ENCODE assay signal across 8 cellular contexts in the genomic region with DNA sequence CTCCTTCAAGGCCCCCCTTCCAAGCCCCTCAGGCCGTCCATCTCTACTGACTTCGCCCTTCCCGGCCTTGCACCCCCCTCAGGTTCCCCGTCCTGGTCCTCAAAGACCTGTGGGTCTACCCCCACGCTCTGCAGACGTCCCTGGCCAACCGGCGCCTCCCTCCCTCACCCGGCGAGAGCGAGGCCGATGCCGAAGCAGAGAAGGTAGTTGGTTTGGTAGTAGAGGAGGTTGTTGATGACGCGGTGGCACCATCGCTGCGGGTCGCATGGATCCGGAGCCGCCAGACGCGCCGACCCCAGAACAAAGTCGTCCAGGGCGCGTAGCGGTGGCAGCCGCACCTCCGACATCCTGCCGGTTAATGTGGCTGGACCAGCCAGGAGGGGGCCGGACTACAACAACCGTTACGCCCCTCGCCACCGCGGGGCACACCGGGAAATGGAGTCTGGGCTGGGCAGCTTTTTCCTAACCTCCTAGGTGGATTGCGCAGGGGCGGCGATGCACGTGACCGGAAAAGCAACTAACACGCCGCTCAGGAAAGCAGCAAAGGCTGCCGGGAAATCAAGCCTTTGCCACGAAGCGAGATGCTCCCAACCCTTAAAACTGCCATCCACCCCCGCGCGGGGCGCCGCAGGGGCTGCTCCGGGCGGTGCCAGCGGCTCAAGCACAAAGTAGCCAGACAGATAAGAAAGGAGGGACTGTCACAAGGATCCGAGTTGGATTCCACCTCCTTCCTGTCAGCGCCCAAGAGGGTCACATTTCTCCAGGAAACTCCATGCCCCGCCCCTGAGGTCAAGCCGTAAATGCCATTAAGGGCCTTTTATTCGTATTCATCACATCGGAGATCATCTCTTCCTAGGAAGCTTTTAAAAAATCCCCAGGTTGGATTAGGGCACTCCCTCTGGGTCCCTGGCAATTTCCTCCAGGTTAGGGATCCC. TPM values are rescaled to one million over a fixed set of nuclear protein-coding genes. Genes with fewer than 3 reads are reported as not detected.
DNase-seq lines count a peak whose midpoint lies in the region; ATAC-seq and TF ChIP-seq lines count a peak whose summit lies in the region.

A gene with protein sequence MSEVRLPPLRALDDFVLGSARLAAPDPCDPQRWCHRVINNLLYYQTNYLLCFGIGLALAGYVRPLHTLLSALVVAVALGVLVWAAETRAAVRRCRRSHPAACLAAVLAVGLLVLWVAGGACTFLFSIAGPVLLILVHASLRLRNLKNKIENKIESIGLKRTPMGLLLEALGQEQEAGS (minus strand): TSS at position 362 of the 935 bp plus-strand sequence. CDS start 15 bp downstream, at position 347.

- TF ChIP-seq CTCF in upper lobe of right lung (IDR thresholded peaks at IDR 0.05), result no peak

- DNase-seq in EH (ENCODE audit: low read depth), result peak; percentile 93
- peak; percentile 82 for DNase-seq in HCEC 1CT
- DNase-seq in NCI-H1417 treated with DMSO at 0.1 percent for 48 hours (lab: John Stamatoyannopoulos, UW), result peak; percentile 42
- peak; percentile 78 to 92 (median 83) for DNase-seq in T-helper 1 cell
- peak; percentile 95 for DNase-seq in left cardiac atrium
- DNase-seq in posterior vena cava (ENCODE audit: low spot score), result peak; percentile 97
- peak; percentile 95 for DNase-seq in upper lobe of right lung

- peaks cover 4% of the 10 kb centered on the region for H3K36me3 ChIP-seq in upper lobe of right lung

- intact Hi-C loops in left cardiac atrium (cut with DNase I) (no loop called here), posterior vena cava (cut with DNase I) (no loop called here), upper lobe of right lung (cut with DNase I) (no loop called here)

- H3K27ac ChIP-seq in angular gyrus (ENCODE audit: low read depth, low read length) (peak within 1 kb of the TSS; percentile 73), upper lobe of right lung (peak within 1 kb of the TSS; percentile 75)

- H3K9me3 ChIP-seq in upper lobe of right lung, result no peaks in the 10 kb centered on the region

- peak; percentile 90 to 91 for ATAC-seq in left cardiac atrium
- ATAC-seq in upper lobe of right lung, result peak; percentile 93

- H3K4me1 ChIP-seq in upper lobe of right lung, result peaks cover 4% of the 10 kb centered on the region

- peak within 1 kb of the TSS; percentile 58 for H3K4me3 ChIP-seq in upper lobe of right lung

- no peaks in the 10 kb centered on the region for H3K27me3 ChIP-seq in upper lobe of right lung

RNA-seq across cellular contexts. Expression of the gene that starts here (rescaled TPM):
- total RNA-seq in left cardiac atrium, result 10 to 100 TPM; 15.6 to 20.1 TPM
- 10 to 100 TPM; 36.4 to 42.6 TPM for total RNA-seq in posterior vena cava
- 17.3 TPM for total RNA-seq in upper lobe of right lung

Comparison
In these comparisons a context has a peak if more than half of its experiments do, and no peak if none do; other contexts are left out.
1. Peak in every context shown above with its lines: DNase-seq, ATAC-seq, H3K4me3 ChIP-seq and H3K27ac ChIP-seq.
2. DNase-seq: peak in every context shown above with its lines; median percentile 97 in posterior vena cava; 95 in left cardiac atrium; 95 in upper lobe of right lung; 93 in EH; 83 in T-helper 1 cell; 82 in HCEC 1CT; 42 in NCI-H1417 treated with DMSO at 0.1 percent for 48 hours.